Comparison of ENCODE assay signal across 19 cellular contexts in genomic region chr5:67299317-67299716, GRCh38.
DNase-seq lines count a peak whose midpoint lies in the region; TF ChIP-seq lines count a peak whose summit lies in the region.
"Had no signal": no experiment of that assay in that cellular context is flagged by ENCODE, and none has a peak within 500 bp of the region (broad histone marks: within the 10 kb centered on the region; RNA-seq: fewer than 3 reads in every experiment).

No MANE protein-coding gene starts in this region.

- peaks cover 0 to 6% (median 2%) of the 10 kb centered on the region in 7 donors for H3K9me3 Mint-ChIP-seq in CD14-positive monocyte
- peaks cover 0 to 3% (median 0%) of the 10 kb centered on the region in 8 donors for H3K9me3 Mint-ChIP-seq in CD4-positive, alpha-beta memory T cell
- H3K9me3 Mint-ChIP-seq: activated naive CD4-positive, alpha-beta T cell treated with anti-CD3 and anti-CD28 coated beads for 36 hours; activated T-cell treated with anti-CD3 and anti-CD28 coated beads, Interleukin-2, amount 50 U/mL, for 4 hours; T-helper 2 cell treated with Interferon-gamma antibody and Interleukin-4, amounts not matched to agents 5 μg/mL and 100 μg/mL, for 36 hours had no signal

- H3K27ac Mint-ChIP-seq in CD14-positive monocyte, result peak overlapping the region; percentile 43 to 82 (median 66)
- no peak overlapping the region for H3K27ac Mint-ChIP-seq in CD4-positive, alpha-beta memory T cell
- H3K27ac Mint-ChIP-seq: activated naive CD4-positive, alpha-beta T cell treated with anti-CD3 and anti-CD28 coated beads for 36 hours; T-helper 2 cell treated with Interferon-gamma antibody and Interleukin-4, amounts not matched to agents 5 μg/mL and 100 μg/mL, for 36 hours had no signal

- no peaks in the 10 kb centered on the region for H3K36me3 ChIP-seq in rectal smooth muscle tissue (ENCODE audit: control insufficient read depth, insufficient read depth, low read length)
- no peaks in the 10 kb centered on the region for H3K36me3 ChIP-seq in CD4-positive, alpha-beta memory T cell (ENCODE audit: insufficient read depth, low read length)
- no peaks in the 10 kb centered on the region for H3K36me3 ChIP-seq in Peyer's patch
- H3K36me3 ChIP-seq in OCI-LY7 (ENCODE audit: insufficient read depth, low read length), result no peaks in the 10 kb centered on the region
- H3K36me3 ChIP-seq: HAP-1, spleen had no signal

- H3K27me3 ChIP-seq in rectal smooth muscle tissue (ENCODE audit: control insufficient read depth, insufficient read depth, low read length), result no peaks in the 10 kb centered on the region
- no peaks in the 10 kb centered on the region for H3K27me3 ChIP-seq in CD4-positive, alpha-beta memory T cell (ENCODE audit: insufficient read depth, low read length)
- H3K27me3 ChIP-seq in Peyer's patch, result no peaks in the 10 kb centered on the region
- H3K27me3 ChIP-seq: spleen had no signal

- H3K9me3 ChIP-seq in CD4-positive, alpha-beta memory T cell (ENCODE audit: control insufficient read depth in 1 of 2, low read length in 2 of 2), result no peaks in the 10 kb centered on the region
- H3K9me3 ChIP-seq in Peyer's patch, result no peaks in the 10 kb centered on the region
- no peaks in the 10 kb centered on the region for H3K9me3 ChIP-seq in OCI-LY7 (ENCODE audit: low read length)
- H3K9me3 ChIP-seq: HAP-1, psoas muscle, spleen had no signal

- no peaks in the 10 kb centered on the region for H3K9me2 ChIP-seq in OCI-LY7 (ENCODE audit: insufficient read depth, low read length)

- H3K27ac ChIP-seq in rectal smooth muscle tissue (ENCODE audit: low read depth, low read length) (peak overlapping the region; percentile 23), Peyer's patch (no peak overlapping the region), OCI-LY7 (ENCODE audit: low read depth, low read length, poor library complexity, severe bottlenecking) (no peak overlapping the region)
- H3K27ac ChIP-seq in CD4-positive, alpha-beta memory T cell (ENCODE audit: low read depth, low read length), result no peak overlapping the region
- H3K27ac ChIP-seq: psoas muscle had no signal

- H3K79me2 ChIP-seq in OCI-LY7 (ENCODE audit: insufficient read depth, low read depth, low read length), result no peaks in the 10 kb centered on the region

- no TSS peak for BruUV-seq in OCI-LY7 (replicated peaks; lab: Mats Ljungman, UMichigan)

- CTCF ChIA-PET in CD4-positive, alpha-beta memory T cell (lab: Charles Lee; ENCODE audit: partially characterized antibody), result no interaction called here
- CTCF ChIA-PET in OCI-LY7 (lab: Charles Lee; ENCODE audit: unreplicated experiment), result no interaction called here

- intact Hi-C loops in CD14-positive monocyte (cut with micrococcal nuclease) (no loop called here), OCI-LY7 (cut with micrococcal nuclease; ENCODE audit: unreplicated experiment) (no loop called here)
- intact Hi-C loops in CD4-positive, alpha-beta memory T cell (cut with micrococcal nuclease), result no loop called here

- H3K4me3 Mint-ChIP-seq in CD14-positive monocyte, result no peak overlapping the region
- no peak overlapping the region for H3K4me3 Mint-ChIP-seq in CD4-positive, alpha-beta memory T cell
- H3K4me3 Mint-ChIP-seq: activated naive CD4-positive, alpha-beta T cell treated with anti-CD3 and anti-CD28 coated beads for 36 hours; activated T-cell treated with anti-CD3 and anti-CD28 coated beads, Interleukin-2, amount 50 U/mL, for 4 hours; T-helper 2 cell treated with Interferon-gamma antibody and Interleukin-4, amounts not matched to agents 5 μg/mL and 100 μg/mL, for 36 hours had no signal

- POLR2A ChIA-PET in CD4-positive, alpha-beta memory T cell (lab: Charles Lee; ENCODE audit: partially characterized antibody), result no interaction called here
- POLR2A ChIA-PET in OCI-LY7 (lab: Charles Lee), result no interaction called here

- H3K9ac ChIP-seq in rectal smooth muscle tissue (ENCODE audit: low read length), result no peak overlapping the region

- DNase-seq in CD14-positive monocyte (ENCODE audit: low spot score) (no peak), RPMI7951 (ENCODE audit: low read depth) (peak; percentile 54), fibroblast of the aortic adventitia (ENCODE audit: low read depth) (peak; percentile 67), Peyer's patch (no peak), OCI-LY7 (ENCODE audit: low spot score) (no peak)
- DNase-seq in CD4-positive, alpha-beta memory T cell, result no peak
- DNase-seq in stimulated activated CD8-positive, alpha-beta memory T cell treated with anti-CD3 and anti-CD28 coated beads, Interleukin-4, amount 100 ng/mL, for 48 hours, result no peak
- DNase-seq: activated naive CD4-positive, alpha-beta T cell treated with anti-CD3 and anti-CD28 coated beads for 36 hours; activated T-cell treated with anti-CD3 and anti-CD28 coated beads, Interleukin-2, amount 50 U/mL, for 4 hours; COR-L47; foreskin melanocyte; left colon; MM.1S; psoas muscle; spleen; substantia nigra had no signal

- H4K20me1 ChIP-seq in OCI-LY7 (ENCODE audit: insufficient read depth, low read length), result no peaks in the 10 kb centered on the region

- H3K27me3 Mint-ChIP-seq in CD14-positive monocyte (ENCODE audit: low read depth in 3 of 3), result peaks cover 0 to 4% (median 1%) of the 10 kb centered on the region in 3 donors
- peaks cover 5 to 10% of the 10 kb centered on the region in 2 donors for H3K27me3 Mint-ChIP-seq in CD4-positive, alpha-beta memory T cell

- no peak overlapping the region for H3K4me3 ChIP-seq in fibroblast of the aortic adventitia (ENCODE audit: low read depth, low read length)
- no peak overlapping the region for H3K4me3 ChIP-seq in rectal smooth muscle tissue (ENCODE audit: low read length)
- no peak overlapping the region for H3K4me3 ChIP-seq in CD4-positive, alpha-beta memory T cell (ENCODE audit: low read length in 2 of 2)
- no peak overlapping the region for H3K4me3 ChIP-seq in Peyer's patch
- no peak overlapping the region for H3K4me3 ChIP-seq in OCI-LY7 (ENCODE audit: low read depth, low read length, poor library complexity, severe bottlenecking)
- H3K4me3 ChIP-seq: HAP-1, psoas muscle, spleen had no signal

- H2AFZ ChIP-seq in OCI-LY7 (ENCODE audit: low read length), result no peak overlapping the region

- no peak overlapping the region for H3K4me2 ChIP-seq in OCI-LY7 (ENCODE audit: low read length)

- TF ChIP-seq POLR2A in Peyer's patch (IDR thresholded peaks at IDR 0.05), result no peak

- TF ChIP-seq CTCF in CD14-positive monocyte (IDR thresholded peaks at IDR 0.05) (no peak), fibroblast of the aortic adventitia (IDR thresholded peaks at IDR 0.05; ENCODE audit: insufficient read depth, low read length) (no peak), Peyer's patch (IDR thresholded peaks at IDR 0.05) (no peak), OCI-LY7 (conservative IDR thresholded peaks at IDR 0.05; ENCODE audit: low read length) (no peak)

- peaks cover 0 to 3% of the 10 kb centered on the region in 2 donors for H3K36me3 Mint-ChIP-seq in CD14-positive monocyte
- H3K36me3 Mint-ChIP-seq in CD4-positive, alpha-beta memory T cell, result no peaks in the 10 kb centered on the region

- H3K4me1 ChIP-seq in rectal smooth muscle tissue (ENCODE audit: control insufficient read depth, insufficient read depth, low read length) (peaks cover 17% of the 10 kb centered on the region), Peyer's patch (peaks cover 0 to 12% (median 0%) of the 10 kb centered on the region in 4 donors), OCI-LY7 (ENCODE audit: insufficient read depth, low read length, poor library complexity, severe bottlenecking) (no peaks in the 10 kb centered on the region)
- H3K4me1 ChIP-seq in CD4-positive, alpha-beta memory T cell (ENCODE audit: insufficient read depth, low read length), result no peaks in the 10 kb centered on the region
- H3K4me1 ChIP-seq: HAP-1, psoas muscle had no signal

- peaks cover 42% of the 10 kb centered on the region for H3K4me1 Mint-ChIP-seq in CD14-positive monocyte
- H3K4me1 Mint-ChIP-seq in CD4-positive, alpha-beta memory T cell, result no peaks in the 10 kb centered on the region

Comparison
In these comparisons a context has a peak if more than half of its experiments do, and no peak if none do; other contexts are left out.
1. DNase-seq: peak in RPMI7951 (single experiment) and fibroblast of the aortic adventitia (single experiment); none in CD14-positive monocyte (single experiment), CD4-positive, alpha-beta memory T cell (0 of 5), Peyer's patch (0 of 3), OCI-LY7 (single experiment) and stimulated activated CD8-positive, alpha-beta memory T cell treated with anti-CD3 and anti-CD28 coated beads, Interleukin-4, amount 100 ng/mL, for 48 hours (single experiment).
2. H3K27ac Mint-ChIP-seq: peak in CD14-positive monocyte (7 of 7); none in CD4-positive, alpha-beta memory T cell (0 of 7).